In genomic region chr7:28298870-28299484, GRCh38 we compare ENCODE assay signal across 8 cellular contexts.
DNase-seq lines count a peak whose midpoint lies in the region; FAIRE-seq and TF ChIP-seq lines count a peak whose summit lies in the region.

No MANE protein-coding gene starts in this region.

- no peak overlapping the region for H3K9ac ChIP-seq in neural cell (ENCODE audit: low read length)

- no peaks in the 10 kb centered on the region for H3K27me3 ChIP-seq in neural cell (ENCODE audit: insufficient read depth, low read depth, low read length)

- no peaks in the 10 kb centered on the region for H4K20me1 ChIP-seq in neural cell (ENCODE audit: insufficient read depth)

- peak; percentile 31 for TF ChIP-seq EP300 in neural cell (conservative IDR thresholded peaks at IDR 0.05; ENCODE audit: poor library complexity, severe bottlenecking)

- FAIRE-seq in RCC 7860 (lab: Jason Lieb, UNC) = peak; percentile 86

- no peak overlapping the region for H2AFZ ChIP-seq in neural cell (ENCODE audit: low read depth, low read length)

- H3K9me3 ChIP-seq in neural cell (ENCODE audit: low read length) = no peaks in the 10 kb centered on the region

- H3K9me2 ChIP-seq in neural cell (ENCODE audit: insufficient read depth, low read length) = no peaks in the 10 kb centered on the region

- no peak overlapping the region for H3K4me2 ChIP-seq in neural cell (ENCODE audit: low read length)

- peak; percentile 80 for TF ChIP-seq RAD21 in neural cell (conservative IDR thresholded peaks at IDR 0.05)

- H3K36me3 ChIP-seq in neural cell (ENCODE audit: insufficient read depth, low read length) = no peaks in the 10 kb centered on the region

- no peaks in the 10 kb centered on the region for H3F3A ChIP-seq in neural cell (ENCODE audit: insufficient read depth, low read length, poor library complexity, severe bottlenecking)

- no peaks in the 10 kb centered on the region for H3K79me2 ChIP-seq in neural cell (replicated peaks; ENCODE audit: insufficient read depth, low read length)

- no peak overlapping the region for H3K4me3 ChIP-seq in AG09309 (ENCODE audit: control insufficient read depth, low read depth, low read length)
- no peak overlapping the region for H3K4me3 ChIP-seq in epithelial cell of proximal tubule (ENCODE audit: low read depth, low read length)
- no peak overlapping the region for H3K4me3 ChIP-seq in neural cell (ENCODE audit: low read length)

- no peak overlapping the region for H3K27ac ChIP-seq in neural cell (ENCODE audit: low read length)

- TF ChIP-seq CTCF in AG09309 (IDR thresholded peaks at IDR 0.05; ENCODE audit: control insufficient read depth, insufficient read depth, low read depth, low read length, missing control alignments) (peak; percentile 65), epithelial cell of proximal tubule (conservative IDR thresholded peaks at IDR 0.05; ENCODE audit: low read depth, low read length) (peak; percentile 74), neural cell (IDR thresholded peaks at IDR 0.05; ENCODE audit: poor library complexity, severe bottlenecking) (peak; percentile 76)

- DNase-seq in AG09309 (ENCODE audit: low read depth) = no peak
- DNase-seq in HuH-7 (ENCODE audit: low spot score) = peak; percentile 30
- peak; percentile 58 for DNase-seq in RCC 7860 (ENCODE audit: low spot score)
- DNase-seq in epithelial cell of proximal tubule (ENCODE audit: low read depth) = peak; percentile 40
- no peak for DNase-seq in DMS79 (lab: John Stamatoyannopoulos, UW)
- no peak for DNase-seq in activated CD4-positive, alpha-beta T cell treated with anti-CD3 and anti-CD28 coated beads for 48 hours
- DNase-seq in stimulated activated CD4-positive, alpha-beta T cell treated with anti-CD3 and anti-CD28 coated beads, Interleukin-4, amount 100 ng/mL, for 24 hours = no peak

TF ChIP-seq in neural cell, 6 proteins besides CTCF, POLR2A, EP300 and RAD21:
- TF ChIP-seq SMC3 (conservative IDR thresholded peaks at IDR 0.05; ENCODE audit: poor library complexity) (peak; percentile 79), MXI1 (conservative IDR thresholded peaks at IDR 0.05; ENCODE audit: poor library complexity, severe bottlenecking) (no peak)

Comparison
In these comparisons a context has a peak if more than half of its experiments do, and no peak if none do; other contexts are left out.
1. DNase-seq: peak in HuH-7 (single experiment), RCC 7860 (single experiment) and epithelial cell of proximal tubule (single experiment); none in AG09309 (single experiment), DMS79 (single experiment), activated CD4-positive, alpha-beta T cell treated with anti-CD3 and anti-CD28 coated beads for 48 hours (single experiment) and stimulated activated CD4-positive, alpha-beta T cell treated with anti-CD3 and anti-CD28 coated beads, Interleukin-4, amount 100 ng/mL, for 24 hours (single experiment).
2. Peak in every context shown above with its lines, with median percentiles within 50 percentile points of each other: CTCF ChIP-seq.